In genomic region chr2:54609647-54610046, GRCh38 we compare ENCODE assay signal across 24 cellular contexts.
DNase-seq lines count a peak whose midpoint lies in the region; ATAC-seq, FAIRE-seq and TF ChIP-seq lines count a peak whose summit lies in the region.
"Had no signal": no experiment of that assay in that cellular context is flagged by ENCODE, and none has a peak within 500 bp of the region (broad histone marks: within the 10 kb centered on the region; RNA-seq: fewer than 3 reads in every experiment).

No MANE protein-coding gene starts in this region.

- H3K9ac ChIP-seq in HepG2 (ENCODE audit: insufficient read depth, low read depth, low read length) = no peak overlapping the region

- H3K4me3 ChIP-seq in HepG2 (replicated peaks in 1 of 3; ENCODE audit: insufficient read depth in 1 of 3, low read depth in 2 of 3, low read length in 3 of 3) = no peak overlapping the region; a peak in 1 of 6 replicates
- H3K4me3 ChIP-seq: heart right ventricle, skin epidermis, tibial artery had no signal

- peaks cover 100% of the 10 kb centered on the region for H3K79me2 ChIP-seq in HepG2 (ENCODE audit: insufficient read depth, low read length)

- H3K4me1 ChIP-seq in HepG2 (ENCODE audit: insufficient read depth, low read length) = peaks cover 81% of the 10 kb centered on the region

- CTCF ChIA-PET in HepG2 (lab: Yijun Ruan, JAX; ENCODE audit: low intra/inter-chr PET ratio, low total read pairs) = no interaction called here

- DNase-seq in DMS53 (lab: John Stamatoyannopoulos, UW) (peak; percentile 38), DMS53 treated with DMSO at 0.1 percent for 48 hours (lab: John Stamatoyannopoulos, UW; ENCODE audit: unreplicated experiment) (no peak), NCI-H526 treated with DMSO at 0.1 percent for 48 hours (lab: John Stamatoyannopoulos, UW) (peak; percentile 18), HepG2 (ENCODE audit: low spot score) (peak; percentile 85), NCI-H345 treated with DMSO at 0.1 percent for 48 hours (lab: John Stamatoyannopoulos, UW; ENCODE audit: unreplicated experiment) (no peak), NCI-H1694 treated with DMSO at 0.1 percent for 48 hours (lab: John Stamatoyannopoulos, UW) (no peak)
- DNase-seq in activated effector memory CD4-positive, alpha-beta T cell treated with Interleukin-2 at 50 U/mL for 16 hours = no peak
- DNase-seq: activated CD4-positive, alpha-beta memory T cell treated with anti-CD3 and anti-CD28 coated beads, Interleukin-2, amount 10 ng/mL, durations not matched to agents 7 days and 5 days; central memory CD4-positive, alpha-beta T cell; H9; heart right ventricle; NCI-H1436; OCI-M1; stimulated activated naive CD8-positive, alpha-beta T cell treated with anti-CD3 and anti-CD28 coated beads, Interleukin-15, Interleukin-2, amounts not matched to agents 100 U/mL and 50 U/mL, for 24 hours; tibial artery had no signal

- in situ Hi-C loops in HepG2 (cut with HindIII; ENCODE audit: extremely low pct_ligation_motif_present, low pct_unique_long_range_greater_than_20kb) = no loop called here

- peak; percentile 84 for ATAC-seq in HepG2
- ATAC-seq in stimulated activated memory B cell treated with anti-CD40 and anti-IgM and Interleukin-4, amounts not matched to agents 10 μg/mL and 1 μg/mL and 100 μg/mL, for 72 hours = no peak
- ATAC-seq: activated CD4-positive, CD25-positive, alpha-beta regulatory T cell treated with anti-CD3 and anti-CD28 coated beads, Interleukin-2, amount 50 U/mL, for 24 hours; heart right ventricle; stimulated activated naive CD8-positive, alpha-beta T cell treated with anti-CD3 and anti-CD28 coated beads, Interleukin-15, Interleukin-2, amounts not matched to agents 100 U/mL and 50 U/mL, for 24 hours had no signal

- H3K4me2 ChIP-seq in HepG2 (ENCODE audit: low read depth, low read length) = peak overlapping the region; percentile 59

- H3K27ac ChIP-seq in HepG2 (ENCODE audit: extremely low read length, insufficient read depth, low read length) = peak overlapping the region; percentile 43
- H3K27ac ChIP-seq: 22Rv1, epithelial cell of prostate, neutrophil, tibial artery had no signal

- BruUV-seq in HepG2 (replicated peaks; lab: Mats Ljungman, UMichigan) = no TSS peak

- no peaks in the 10 kb centered on the region for H3K9me3 ChIP-seq in HepG2 (ENCODE audit: low read length)
- H3K9me3 ChIP-seq: Caco-2, heart right ventricle, neutrophil, tibial artery had no signal

- H4K20me1 ChIP-seq in HepG2 (ENCODE audit: insufficient read depth, low read length) = peaks cover 87% of the 10 kb centered on the region

- H3K4me3 Mint-ChIP-seq in stimulated activated memory B cell treated with anti-CD40 and anti-IgM and Interleukin-4, amounts not matched to agents 10 μg/mL and 1 μg/mL and 100 μg/mL, for 72 hours = no peak overlapping the region
- H3K4me3 Mint-ChIP-seq: activated CD4-positive, alpha-beta memory T cell treated with anti-CD3 and anti-CD28 coated beads, Interleukin-2, amount 10 ng/mL, durations not matched to agents 7 days and 5 days; activated naive CD4-positive, alpha-beta T cell treated with anti-CD3 and anti-CD28 coated beads, Interleukin-2, amount 50 U/mL, for 24 hours; H9 had no signal

- TF ChIP-seq CTCF in HepG2 (CRISPR knock-in tag; IDR thresholded peaks at IDR 0.05) = no peak

- intact Hi-C loops in HepG2 (cut with micrococcal nuclease; ENCODE audit: unreplicated experiment) = no loop called here

- no peaks in the 10 kb centered on the region for H3K27me3 Mint-ChIP-seq in stimulated activated memory B cell treated with anti-CD40 and anti-IgM and Interleukin-4, amounts not matched to agents 10 μg/mL and 1 μg/mL and 100 μg/mL, for 72 hours
- H3K27me3 Mint-ChIP-seq: activated CD4-positive, alpha-beta memory T cell treated with anti-CD3 and anti-CD28 coated beads, Interleukin-2, amount 10 ng/mL, durations not matched to agents 7 days and 5 days; activated naive CD4-positive, alpha-beta T cell treated with anti-CD3 and anti-CD28 coated beads, Interleukin-2, amount 50 U/mL, for 24 hours had no signal

- WGBS in HepG2 (ENCODE audit: low lambda C conversion rate) = 19% methylated on average over 3 of the region's 3 CpGs

- TF ChIP-seq EP300 in HepG2 (IDR thresholded peaks at IDR 0.05; ENCODE audit: low read depth in 2 of 2, low read length in 2 of 2) = peak in 1 of 2 experiments; percentile 58; a peak in 2 of 4 replicates
- TF ChIP-seq EP300 in HepG2 (CRISPR knock-in tag; IDR thresholded peaks at IDR 0.05; ENCODE audit: borderline replicate concordance) = no peak

- H2AFZ ChIP-seq in HepG2 (ENCODE audit: low read length) = no peak overlapping the region

- H3K27me3 ChIP-seq in HepG2 (ENCODE audit: control insufficient read depth in 1 of 2, insufficient read depth in 2 of 2, low read length in 2 of 2) = no peaks in the 10 kb centered on the region
- H3K27me3 ChIP-seq: heart right ventricle, neutrophil, tibial artery had no signal

- TF ChIP-seq RAD21 in HepG2 (CRISPR knock-in tag; IDR thresholded peaks at IDR 0.05) = 0 out of 2 replicates have a peak, but pooled peaks have one; percentile 20

- H3K36me3 Mint-ChIP-seq in stimulated activated memory B cell treated with anti-CD40 and anti-IgM and Interleukin-4, amounts not matched to agents 10 μg/mL and 1 μg/mL and 100 μg/mL, for 72 hours = peaks cover 39% of the 10 kb centered on the region

- H3K9me3 Mint-ChIP-seq in stimulated activated memory B cell treated with anti-CD40 and anti-IgM and Interleukin-4, amounts not matched to agents 10 μg/mL and 1 μg/mL and 100 μg/mL, for 72 hours = peaks cover 2% of the 10 kb centered on the region
- H3K9me3 Mint-ChIP-seq: activated CD4-positive, alpha-beta memory T cell treated with anti-CD3 and anti-CD28 coated beads, Interleukin-2, amount 10 ng/mL, durations not matched to agents 7 days and 5 days; activated naive CD4-positive, alpha-beta T cell treated with anti-CD3 and anti-CD28 coated beads, Interleukin-2, amount 50 U/mL, for 24 hours; H9 had no signal

- H3K27ac Mint-ChIP-seq in stimulated activated memory B cell treated with anti-CD40 and anti-IgM and Interleukin-4, amounts not matched to agents 10 μg/mL and 1 μg/mL and 100 μg/mL, for 72 hours = peak overlapping the region; percentile 68
- H3K27ac Mint-ChIP-seq: activated CD4-positive, alpha-beta memory T cell treated with anti-CD3 and anti-CD28 coated beads, Interleukin-2, amount 10 ng/mL, durations not matched to agents 7 days and 5 days; H9 had no signal

- H3K4me1 Mint-ChIP-seq in stimulated activated memory B cell treated with anti-CD40 and anti-IgM and Interleukin-4, amounts not matched to agents 10 μg/mL and 1 μg/mL and 100 μg/mL, for 72 hours = peaks cover 55% of the 10 kb centered on the region

- POLR2A ChIA-PET in HepG2 (lab: Yijun Ruan, JAX) = interaction anchor here (0.5 to 1.9 kb wide), 5 partner anchors 9 to 30 kb away, joined by 4 to 6 read pairs (median 5); no protein-coding TSS in a partner anchor

- peak in 1 of 2 experiments; percentile 37; a peak in 1 of 4 replicates for TF ChIP-seq POLR2A in HepG2 (IDR thresholded peaks at IDR 0.05; ENCODE audit: insufficient read depth in 1 of 2, low read depth in 2 of 2, low read length in 2 of 2)

- peaks cover 25 to 64% of the 10 kb centered on the region in 2 experiments for H3K36me3 ChIP-seq in HepG2 (replicated peaks in 1 of 2; ENCODE audit: control insufficient read depth in 1 of 2, insufficient read depth in 2 of 2, low read length in 2 of 2)

- peak; percentile 76 for FAIRE-seq in HepG2 (lab: Jason Lieb, UNC)
- FAIRE-seq: astrocyte had no signal

TF ChIP-seq in HepG2, 621 proteins besides CTCF, POLR2A, EP300 and RAD21 (continues in another document):
- no peak for TF ChIP-seq BORCS8-MEF2B (CRISPR knock-in tag; IDR thresholded peaks at IDR 0.05)
- no peak for TF ChIP-seq ZNF784 (CRISPR knock-in tag; IDR thresholded peaks at IDR 0.05; ENCODE audit: borderline replicate concordance)
- no peak for TF ChIP-seq ZNF496 (CRISPR knock-in tag; IDR thresholded peaks at IDR 0.05; ENCODE audit: insufficient replicate concordance)
- peak; percentile 17; the same call in 1 of the 2 replicates for TF ChIP-seq REPIN1 (CRISPR knock-in tag; IDR thresholded peaks at IDR 0.05; ENCODE audit: borderline replicate concordance, low read depth)
- no peak for TF ChIP-seq SPEN (CRISPR knock-in tag; IDR thresholded peaks at IDR 0.05; ENCODE audit: low read depth)
- TF ChIP-seq MTF1 (CRISPR knock-in tag; IDR thresholded peaks at IDR 0.05) = no peak
- no peak for TF ChIP-seq ZNF670 (CRISPR knock-in tag; IDR thresholded peaks at IDR 0.05; ENCODE audit: borderline replicate concordance)
- TF ChIP-seq KDM6A (CRISPR knock-in tag; IDR thresholded peaks at IDR 0.05; ENCODE audit: low read depth) = no peak
- TF ChIP-seq CSRNP2 (CRISPR knock-in tag; conservative IDR thresholded peaks at IDR 0.05; ENCODE audit: low read depth) = no peak
- TF ChIP-seq ZKSCAN8 (CRISPR knock-in tag; IDR thresholded peaks at IDR 0.05; ENCODE audit: borderline replicate concordance) = no peak
- TF ChIP-seq JUND (CRISPR knock-in tag; IDR thresholded peaks at IDR 0.05) = no peak

Comparison
In these comparisons a context has a peak if more than half of its experiments do, and no peak if none do; other contexts are left out.
1. DNase-seq: peak in DMS53 (single experiment), NCI-H526 treated with DMSO at 0.1 percent for 48 hours (single experiment) and HepG2 (single experiment); none in DMS53 treated with DMSO at 0.1 percent for 48 hours (single experiment), NCI-H345 treated with DMSO at 0.1 percent for 48 hours (single experiment), activated effector memory CD4-positive, alpha-beta T cell treated with Interleukin-2 at 50 U/mL for 16 hours (single experiment) and NCI-H1694 treated with DMSO at 0.1 percent for 48 hours (single experiment).